15 cellular contexts compared by ENCODE assay signal in genomic region chr9:3719286-3719685, GRCh38.
"Had no signal": no experiment of that assay in that cellular context is flagged by ENCODE, and none has a peak within 500 bp of the region (broad histone marks: within the 10 kb centered on the region; RNA-seq: fewer than 3 reads in every experiment).

No MANE protein-coding gene starts in this region.

- DNase-seq: activated T-cell treated with anti-CD3 and anti-CD28 coated beads, Interleukin-2, amount 50 U/mL, for 1 hour; aorta; brain microvascular endothelial cell; foreskin keratinocyte; kidney glomerular epithelial cell; left lung; ovary; psoas muscle; right cardiac atrium; stimulated activated CD4-positive, alpha-beta T cell treated with anti-CD3 and anti-CD28 coated beads, Interleukin-4, amount 100 ng/mL, for 4 hours; stimulated activated naive CD8-positive, alpha-beta T cell treated with anti-CD3 and anti-CD28 coated beads, Interleukin-15, Interleukin-2, amounts not matched to agents 100 U/mL and 50 U/mL, for 24 hours; T-helper 9 cell; thyroid gland; upper lobe of right lung had no signal

- ATAC-seq: activated naive CD4-positive, alpha-beta T cell treated with anti-CD3 and anti-CD28 coated beads, Interleukin-2, amount 50 U/mL, for 72 hours; foreskin keratinocyte; left lung; psoas muscle; right cardiac atrium; stimulated activated naive CD8-positive, alpha-beta T cell treated with anti-CD3 and anti-CD28 coated beads, Interleukin-15, Interleukin-2, amounts not matched to agents 100 U/mL and 50 U/mL, for 24 hours; upper lobe of right lung had no signal
